Comparison of ENCODE assay signal across 1 cellular context in the genomic region with DNA sequence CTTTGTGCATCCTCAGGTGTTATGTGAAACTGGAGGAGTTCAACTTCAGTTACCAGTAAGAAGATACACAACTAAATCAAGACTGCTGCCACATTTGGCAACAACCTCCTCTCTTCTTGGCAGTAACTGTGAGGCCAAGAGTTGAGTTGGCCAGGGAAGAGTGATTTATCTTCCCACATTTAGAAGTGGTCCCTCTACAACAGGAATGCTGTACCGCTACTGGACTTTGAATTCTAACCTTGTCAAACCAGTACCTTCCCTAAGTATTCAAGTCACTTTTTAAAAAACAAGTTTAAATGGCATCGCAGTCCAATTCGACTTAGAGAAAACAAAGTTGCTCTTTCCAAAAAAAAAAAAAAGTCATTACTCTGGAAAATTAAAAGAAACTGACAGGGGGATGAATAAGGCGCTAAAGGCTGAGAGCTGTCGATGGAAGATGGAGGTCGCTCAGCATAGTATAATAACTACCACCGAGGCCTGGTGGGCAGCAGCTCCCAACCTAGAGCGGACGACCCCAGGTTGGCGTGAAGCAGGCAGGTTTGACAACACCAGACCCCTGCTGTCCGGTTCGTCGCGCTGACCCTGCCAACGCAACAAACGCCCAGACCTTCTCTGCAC.
TF ChIP-seq lines count a peak whose summit lies in the region.

No MANE protein-coding gene starts in this region.

TF ChIP-seq in SK-N-SH treated with all-trans-retinoic acid at 6 μM for 48 hours, 23 proteins besides CTCF, POLR2A, EP300 and RAD21 (continued from another document):
- TF ChIP-seq BACH2 (CRISPR knock-in tag; IDR thresholded peaks at IDR 0.05; ENCODE audit: borderline replicate concordance) (no peak), PPARA (CRISPR knock-in tag; IDR thresholded peaks at IDR 0.05; ENCODE audit: borderline replicate concordance) (no peak), ZNF70 (CRISPR knock-in tag; IDR thresholded peaks at IDR 0.05) (no peak), ZNF8 (CRISPR knock-in tag; IDR thresholded peaks at IDR 0.05) (no peak)
